Comparison of ENCODE assay signal across 6 cellular contexts in the genomic region with DNA sequence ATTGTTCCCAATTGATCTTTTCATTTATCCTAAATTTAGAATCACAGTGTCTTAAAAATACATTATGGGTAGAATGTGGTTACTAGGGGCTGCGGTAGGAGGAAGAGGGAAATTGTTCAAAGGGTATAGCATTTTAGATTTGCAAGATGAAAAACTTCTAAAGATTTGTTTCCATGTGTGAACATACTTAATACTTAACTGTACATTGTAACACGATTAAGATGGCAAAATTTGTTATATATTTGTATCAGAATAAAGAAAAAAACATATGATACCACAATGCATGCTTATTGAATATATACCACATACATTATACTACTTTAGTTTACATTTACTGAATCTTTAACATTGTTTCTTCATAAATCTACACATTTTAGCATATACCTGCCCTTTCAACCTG.
"Had no signal": no experiment of that assay in that cellular context is flagged by ENCODE, and none has a peak within 500 bp of the region (broad histone marks: within the 10 kb centered on the region; RNA-seq: fewer than 3 reads in every experiment).

No MANE protein-coding gene starts in this region.

- H3K4me2 ChIP-seq: GM23338 had no signal

- H2AFZ ChIP-seq: GM23338 had no signal

- DNase-seq: H9, HCEC 1CT, IMR-90, KG1 had no signal

- ATAC-seq: GM23338, K562 had no signal

- H3K4me3 ChIP-seq: GM23338, K562 had no signal
